8 cellular contexts compared by ENCODE assay signal in the genomic region with DNA sequence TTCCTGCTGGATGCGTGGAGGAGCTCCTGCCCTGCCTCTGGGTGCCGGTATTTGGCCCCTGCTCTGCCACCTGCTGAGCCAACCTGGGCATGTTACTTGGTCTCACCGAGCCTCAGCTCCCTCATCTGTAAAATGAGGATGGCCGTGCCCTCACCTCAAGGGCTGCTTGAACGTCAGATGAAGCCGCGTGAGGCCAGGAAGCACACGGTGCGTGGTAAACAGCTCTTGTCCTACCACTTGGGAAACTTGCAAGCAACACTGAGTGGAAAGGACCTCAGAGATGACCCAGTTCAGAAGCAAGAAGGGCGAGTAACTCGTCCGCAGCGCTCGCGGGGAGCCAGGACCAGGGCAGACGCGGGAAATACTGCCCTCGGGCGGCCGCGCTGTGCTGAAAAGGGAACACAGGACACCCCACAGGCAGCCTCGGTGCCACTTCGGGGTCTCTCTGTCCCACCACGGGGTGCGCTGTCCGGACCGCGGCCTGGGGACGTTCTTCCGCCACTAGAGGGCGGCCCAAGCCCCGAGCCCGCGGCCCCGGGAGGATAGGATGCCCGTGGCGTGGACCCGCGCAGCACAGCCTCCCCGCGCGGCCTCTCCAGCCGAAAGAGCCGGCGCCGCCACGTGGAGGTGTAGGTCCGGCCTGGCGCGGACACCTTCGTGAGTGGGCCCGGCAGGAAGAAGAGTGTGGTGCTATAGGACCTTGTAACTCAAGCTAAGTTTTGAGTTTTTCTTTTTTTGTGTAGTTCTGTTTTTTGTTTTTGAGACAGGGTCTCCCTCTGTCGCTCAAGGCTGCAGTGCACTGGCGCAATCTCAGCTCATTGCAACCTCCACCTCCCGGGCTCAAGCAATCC.
DNase-seq lines count a peak whose midpoint lies in the region; ATAC-seq and TF ChIP-seq lines count a peak whose summit lies in the region.

No MANE protein-coding gene starts in this region.

- POLR2A ChIA-PET in RWPE1 (lab: Yijun Ruan, JAX; ENCODE audit: low non-redundant PET) = no interaction called here

- peaks cover 0 to 30% (median 6%) of the 10 kb centered on the region in 3 donors for H3K36me3 ChIP-seq in tibial artery

- no peak overlapping the region for H3K27ac Mint-ChIP-seq in osteocyte (ENCODE audit: unreplicated experiment)

- peaks cover 33% of the 10 kb centered on the region for H3K27me3 Mint-ChIP-seq in osteocyte (ENCODE audit: unreplicated experiment)

- intact Hi-C loops in tibial artery (cut with DNase I; ENCODE audit: low total_unique reads) = loop anchor here (5.0 to 10.0 kb wide), 2 partner anchors 92 to 149 kb away; a partner anchor contains a TSS

- peaks cover 0 to 12% (median 6%) of the 10 kb centered on the region in 4 donors for H3K4me1 ChIP-seq in tibial artery

- H3K9me3 ChIP-seq in tibial artery = no peaks in the 10 kb centered on the region

- CTCF ChIA-PET in RWPE1 (lab: Yijun Ruan, JAX) = interaction anchor here (0.5 to 1.5 kb wide), 20 partner anchors 8 to 1037 kb away, joined by 3 to 6 read pairs (median 3); a partner anchor contains a TSS

- peak; percentile 94 for ATAC-seq in HG03354 (IDR thresholded peaks at IDR 0.05; ENCODE audit: poor library complexity, severe bottlenecking, unreplicated experiment)

- peak overlapping the region; percentile 19 to 42 for H3K4me3 ChIP-seq in tibial artery

- TF ChIP-seq CTCF in RWPE1 (conservative IDR thresholded peaks at IDR 0.05; ENCODE audit: low read depth) (peak; percentile 99), osteocyte (IDR thresholded peaks at IDR 0.05) (peak; percentile 97), tibial artery (IDR thresholded peaks at IDR 0.05) (peak; percentile 77 to 89)

- H3K27me3 ChIP-seq in tibial artery = no peaks in the 10 kb centered on the region

- H3K4me1 Mint-ChIP-seq in osteocyte (ENCODE audit: unreplicated experiment) = peaks cover 3% of the 10 kb centered on the region

- H3K27ac ChIP-seq in RWPE1 = no peak overlapping the region
- H3K27ac ChIP-seq in tibial artery = no peak overlapping the region

- DNase-seq in Ammon's horn (ENCODE audit: low spot score) (peak; percentile 73), GM19240 (ENCODE audit: insufficient read length, low spot score) (peak; percentile 80), RWPE1 (ENCODE audit: low spot score) (peak; percentile 44), activated gamma-delta T cell (lab: John Stamatoyannopoulos, UW) (peak; percentile 41), germinal center (ENCODE audit: low spot score) (peak; percentile 84), osteocyte (ENCODE audit: extremely low spot score, unreplicated experiment) (peak; percentile 90), tibial artery (peak; percentile 75 to 79)

- H3K4me3 Mint-ChIP-seq in osteocyte (ENCODE audit: unreplicated experiment) = peak overlapping the region; percentile 52

- no peaks in the 10 kb centered on the region for H3K9me3 Mint-ChIP-seq in osteocyte (ENCODE audit: unreplicated experiment)

- no peaks in the 10 kb centered on the region for H3K36me3 Mint-ChIP-seq in osteocyte (ENCODE audit: unreplicated experiment)
